8 cellular contexts compared by ENCODE assay signal in the genomic region with DNA sequence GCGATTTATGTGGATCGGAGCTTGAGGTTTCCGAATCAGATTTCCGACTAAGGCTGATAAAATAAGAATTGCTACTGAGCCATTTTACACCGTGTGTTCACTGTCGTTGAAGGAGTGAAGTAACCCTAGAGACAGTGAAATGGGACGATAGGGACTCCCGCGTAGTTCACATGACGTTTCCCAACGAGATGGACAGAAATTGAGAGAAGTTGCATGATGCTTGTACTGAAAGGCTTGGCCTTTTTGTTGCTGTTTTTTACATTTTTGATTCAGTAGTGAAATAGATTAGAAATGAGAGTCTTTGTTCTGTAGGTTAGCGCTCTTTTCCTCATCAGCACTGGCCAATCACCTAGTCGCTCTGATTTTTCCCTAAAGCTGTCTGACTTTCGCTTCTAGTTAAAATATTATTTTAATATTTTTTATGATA. TPM values are rescaled to one million over a fixed set of nuclear protein-coding genes. Genes with fewer than 3 reads are reported as not detected.
DNase-seq lines count a peak whose midpoint lies in the region; ATAC-seq, FAIRE-seq and TF ChIP-seq lines count a peak whose summit lies in the region.

No MANE protein-coding gene starts in this region.

- H3K27me3 Mint-ChIP-seq in memory B cell: no peaks in the 10 kb centered on the region

- peak overlapping the region; percentile 89 for H3K27ac Mint-ChIP-seq in memory B cell

- intact Hi-C loops in body of pancreas (cut with DNase I) (no loop called here), aorta (cut with DNase I) (loop anchor here (5.0 to 10.0 kb wide), 2 partner anchors 47 to 50 kb away; no protein-coding TSS in a partner anchor)

- peaks cover 29% of the 10 kb centered on the region for H3K4me1 Mint-ChIP-seq in memory B cell

- POLR2A ChIA-PET in A549 (lab: Yijun Ruan, JAX): no interaction called here

- H3K36me3 ChIP-seq in body of pancreas (replicated peaks in 1 of 2; ENCODE audit: insufficient read depth in 1 of 2, low read depth in 2 of 2): no peaks in the 10 kb centered on the region
- no peaks in the 10 kb centered on the region for H3K36me3 ChIP-seq in aorta (ENCODE audit: control insufficient read depth in 1 of 2, insufficient read depth in 2 of 2, low read length in 1 of 2)

- no peak for FAIRE-seq in A549 (lab: Jason Lieb, UNC)

- no peaks in the 10 kb centered on the region for H3K9me3 ChIP-seq in A549
- H3K9me3 ChIP-seq in body of pancreas: no peaks in the 10 kb centered on the region
- no peaks in the 10 kb centered on the region for H3K9me3 ChIP-seq in aorta (ENCODE audit: control insufficient read depth, low read length)

- H3K27me3 ChIP-seq in HL-60 (ENCODE audit: insufficient read depth, poor library complexity, severe bottlenecking) (no peaks in the 10 kb centered on the region), body of pancreas (no peaks in the 10 kb centered on the region), aorta (ENCODE audit: control insufficient read depth in 1 of 2, insufficient read depth in 2 of 2, low read length in 1 of 2) (no peaks in the 10 kb centered on the region)

- no peaks in the 10 kb centered on the region for H3K9me3 Mint-ChIP-seq in memory B cell

- no peak for TF ChIP-seq RAD21 in A549 (conservative IDR thresholded peaks at IDR 0.05 in 1 of 2, IDR thresholded peaks at IDR 0.05 in 1 of 2)

- H3K4me2 ChIP-seq in A549: peak overlapping the region; percentile 78

- TF ChIP-seq CTCF in A549 (IDR thresholded peaks at IDR 0.05) (no peak), HL-60 (IDR thresholded peaks at IDR 0.05; ENCODE audit: insufficient read depth, low read length) (no peak), body of pancreas (IDR thresholded peaks at IDR 0.05) (no peak)

- ATAC-seq in A549 (no peak), body of pancreas (no peak), memory B cell (ENCODE audit: low read depth) (no peak), aorta (ENCODE audit: low FRiP score) (no peak), HG03097 (IDR thresholded peaks at IDR 0.05; ENCODE audit: low FRiP score, unreplicated experiment) (no peak), esophagus mucosa (no peak)

- TF ChIP-seq POLR2A in A549 (IDR thresholded peaks at IDR 0.05; ENCODE audit: low read length): no peak
- no peak for TF ChIP-seq POLR2A in body of pancreas (IDR thresholded peaks at IDR 0.05)

- H3K4me3 Mint-ChIP-seq in memory B cell: peak overlapping the region; percentile 96

- 2% methylated on average over 14 of the region's 14 CpGs for WGBS in A549 (ENCODE audit: missing lambda C conversion rate)
- WGBS in body of pancreas, 2 donors: 2% methylated on average over 14 of the region's 14 CpGs
- WGBS in aorta, 2 donors: 1% methylated on average over 14 of the region's 14 CpGs

- peaks cover 2% of the 10 kb centered on the region for H3K36me3 Mint-ChIP-seq in memory B cell

- DNase-seq in A549 (ENCODE audit: low read depth in 1 of 2, low spot score in 1 of 2) (no peak), HL-60 (ENCODE audit: low read depth in 1 of 2, low spot score in 1 of 2) (peak in 1 of 2 experiments; percentile 19), body of pancreas (no peak), memory B cell (ENCODE audit: low spot score in 2 of 2) (no peak), aorta (no peak), NCI-H2029 treated with DMSO at 0.1 percent for 48 hours (lab: John Stamatoyannopoulos, UW) (no peak)

- H3K27ac ChIP-seq in A549 (peak overlapping the region; percentile 95 to 97), HL-60 (replicated peaks) (peak overlapping the region; percentile 96), body of pancreas (peak overlapping the region; percentile 93 to 98 (median 96)), aorta (ENCODE audit: low read depth in 1 of 2, low read length in 2 of 2) (peak overlapping the region in 1 of 2 donors; percentile 98)

- CTCF ChIA-PET in A549 (lab: Yijun Ruan, JAX): interaction anchor here (1.2 to 2.0 kb wide), 2 partner anchors 11 to 52 kb away, joined by 3 to 9 read pairs; no protein-coding TSS in a partner anchor

- H3K4me3 ChIP-seq in A549 (peak overlapping the region; percentile 97), HL-60 (replicated peaks; ENCODE audit: insufficient read depth, low read length) (peak overlapping the region; percentile 99), body of pancreas (peak overlapping the region; percentile 62 to 75), aorta (ENCODE audit: low read length in 2 of 2) (peak overlapping the region; percentile 82 to 85)

- peaks cover 28% of the 10 kb centered on the region; the same call in 2 of the 3 replicates for H3K4me1 ChIP-seq in A549
- H3K4me1 ChIP-seq in body of pancreas: peaks cover 39% of the 10 kb centered on the region
- peaks cover under 1 to 10% of the 10 kb centered on the region in 2 donors for H3K4me1 ChIP-seq in aorta (ENCODE audit: control insufficient read depth in 1 of 2, insufficient read depth in 2 of 2, low read length in 2 of 2)

- no peak for TF ChIP-seq EP300 in A549 (IDR thresholded peaks at IDR 0.05)

TF ChIP-seq in A549, 52 proteins besides CTCF, POLR2A, EP300 and RAD21:
- TF ChIP-seq, protein P1, sequence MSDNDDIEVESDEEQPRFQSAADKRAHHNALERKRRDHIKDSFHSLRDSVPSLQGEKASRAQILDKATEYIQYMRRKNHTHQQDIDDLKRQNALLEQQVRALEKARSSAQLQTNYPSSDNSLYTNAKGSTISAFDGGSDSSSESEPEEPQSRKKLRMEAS (IDR thresholded peaks at IDR 0.05): 0 out of 2 replicates have a peak, but pooled peaks have one; percentile 4
- TF ChIP-seq CBX2 (IDR thresholded peaks at IDR 0.05; ENCODE audit: borderline replicate concordance, low read depth): no peak

RNA-seq across cellular contexts. Expression of a gene that starts 1.3 kb away (rescaled TPM):
- polyA plus RNA-seq in A549 (2011; rRNA removed): 60.6 and 63.6 TPM in 2 replicates
- polyA plus RNA-seq in A549 (2012; cell fraction: cytosol; rRNA removed): 45.8 and 60.0 TPM in 2 replicates
- 55.6 and 67.6 TPM in 2 replicates for polyA plus RNA-seq in A549 (2012; cell fraction: nucleus; rRNA removed)
- 107 to 110 TPM (median 109 TPM) in 3 replicates for polyA plus RNA-seq in A549 (2017; fragmentation: RNase III; extraction: RNeasy Plus Mini Kit Qiagen cat#74134 plus additional on column Dnase treatment)
- 36.5 and 50.5 TPM in 2 replicates for polyA minus RNA-seq in A549 (2011; rRNA and poly(A)+ RNA removed)
- total RNA-seq in body of pancreas: 10 to 100 TPM; 36.6 to 37.1 TPM
- 10 to 100 TPM; 84.9 to 91.2 TPM for total RNA-seq in aorta
- polyA plus RNA-seq in aorta: 10 to 100 TPM; 57.0 to 61.8 TPM
- 80.6 TPM for total RNA-seq in esophagus mucosa

RNA-seq across cellular contexts. Expression of a gene that starts 57.8 kb away (rescaled TPM):
- 10.8 and 13.8 TPM in 2 replicates for polyA plus RNA-seq in A549 (2011; rRNA removed)
- polyA plus RNA-seq in A549 (2012; cell fraction: cytosol; rRNA removed): 19.9 and 26.0 TPM in 2 replicates
- 25.1 and 33.9 TPM in 2 replicates for polyA plus RNA-seq in A549 (2012; cell fraction: nucleus; rRNA removed)
- polyA plus RNA-seq in A549 (2017; fragmentation: RNase III; extraction: RNeasy Plus Mini Kit Qiagen cat#74134 plus additional on column Dnase treatment): 8.2 to 9.3 TPM (median 8.5 TPM) in 3 replicates
- 21.3 and 23.8 TPM in 2 replicates for polyA minus RNA-seq in A549 (2011; rRNA and poly(A)+ RNA removed)
- total RNA-seq in body of pancreas: 10 to 100 TPM in 1 of 2 donors, 1 to 10 TPM in 1; 4.4 to 10.2 TPM
- total RNA-seq in aorta: 10 to 100 TPM; 14.1 to 21.1 TPM
- polyA plus RNA-seq in aorta: 10 to 100 TPM in 1 of 2 donors, 1 to 10 TPM in 1; 3.5 to 16.6 TPM
- total RNA-seq in esophagus mucosa: 10.5 TPM
